Comparison of ENCODE assay signal across 8 cellular contexts in the genomic region with DNA sequence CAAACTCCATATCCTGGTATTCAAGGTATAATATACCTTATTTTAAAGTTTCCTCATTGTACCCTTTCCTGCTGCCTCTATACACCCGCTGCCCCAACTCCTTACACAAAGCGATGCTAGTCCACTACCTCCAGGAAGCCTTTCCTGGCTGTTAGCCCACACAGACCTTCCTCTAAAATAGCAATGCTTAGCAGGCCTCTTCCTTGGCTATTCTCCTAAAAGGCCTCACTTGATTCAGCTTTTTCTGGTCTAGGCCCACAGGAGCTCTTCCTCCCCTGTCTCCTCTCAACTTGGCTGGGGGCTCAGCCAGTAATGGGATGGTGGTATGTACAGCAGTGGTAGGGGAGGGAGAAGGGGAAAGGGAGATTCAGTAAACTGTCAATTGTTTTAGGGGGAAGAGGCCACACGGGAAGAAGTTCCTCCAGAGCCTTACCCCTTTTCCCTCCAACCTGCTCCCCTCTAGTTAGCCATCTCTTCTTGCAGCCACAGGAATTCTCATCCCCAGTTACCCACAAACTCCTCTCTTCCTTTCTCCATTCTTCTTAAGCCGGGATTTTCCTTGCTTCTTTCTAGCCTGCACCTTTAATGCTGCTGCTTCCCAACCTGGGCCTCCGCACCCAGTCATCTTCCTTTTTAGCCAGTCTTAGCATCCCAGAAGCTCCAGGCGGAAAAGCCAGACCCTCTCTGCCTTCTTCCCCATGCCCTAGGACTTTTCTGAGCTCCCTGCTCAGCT. TPM values are rescaled to one million over a fixed set of nuclear protein-coding genes. Genes with fewer than 3 reads are reported as not detected.
DNase-seq lines count a peak whose midpoint lies in the region; ATAC-seq and TF ChIP-seq lines count a peak whose summit lies in the region.

No MANE protein-coding gene starts in this region.

- H2AK5ac ChIP-seq in mesenchymal stem cell (ENCODE audit: low read length, severe bottlenecking) = peak overlapping the region; percentile 53

- no peak for TF ChIP-seq CTCF in MCF 10A (IDR thresholded peaks at IDR 0.05; ENCODE audit: unreplicated experiment)

- H3K27me3 ChIP-seq in mesenchymal stem cell (ENCODE audit: control insufficient read depth in 1 of 2, insufficient read depth in 1 of 2, low read length in 2 of 2) = no peaks in the 10 kb centered on the region

- H3K27ac Mint-ChIP-seq in stimulated activated naive CD8-positive, alpha-beta T cell treated with anti-CD3 and anti-CD28 coated beads, Interleukin-15, Interleukin-2, amounts not matched to agents 100 ng/mL and 50 ng/mL, for 24 hours = peak overlapping the region; percentile 96
- H3K27ac Mint-ChIP-seq in MCF 10A (ENCODE audit: low read depth, unreplicated experiment) = peak overlapping the region; percentile 100

- H3K4me2 ChIP-seq in mesenchymal stem cell (ENCODE audit: low read length, poor library complexity, severe bottlenecking) = peak overlapping the region; percentile 62

- peak overlapping the region in 1 of 2 experiments; percentile 91 for H3K14ac ChIP-seq in mesenchymal stem cell (ENCODE audit: low read length in 2 of 2)

- BruUV-seq in MCF 10A (replicated peaks; lab: Mats Ljungman, UMichigan) = TSS peak; percentile 12

- H4K91ac ChIP-seq in mesenchymal stem cell (ENCODE audit: low read length) = peak overlapping the region; percentile 99

- peak overlapping the region; percentile 81 to 92 for H3K18ac ChIP-seq in mesenchymal stem cell (ENCODE audit: low read depth in 1 of 2, low read length in 2 of 2)

- peaks cover 5 to 23% of the 10 kb centered on the region in 2 experiments for H3K36me3 ChIP-seq in mesenchymal stem cell (ENCODE audit: control insufficient read depth in 1 of 2, insufficient read depth in 2 of 2, low read depth in 1 of 2, low read length in 2 of 2)

- H3K27ac ChIP-seq in mesenchymal stem cell (ENCODE audit: low read length, poor library complexity, severe bottlenecking) = peak overlapping the region; percentile 88

- H2BK120ac ChIP-seq in mesenchymal stem cell (ENCODE audit: low read depth, low read length) = peak overlapping the region; percentile 98

- no peaks in the 10 kb centered on the region for H3K9me3 ChIP-seq in mesenchymal stem cell (ENCODE audit: control insufficient read depth, low read length)

- peak overlapping the region in 1 of 2 experiments; percentile 33 for H2BK12ac ChIP-seq in mesenchymal stem cell (ENCODE audit: low read length in 2 of 2)

- CTCF ChIA-PET in MCF 10A (lab: Yijun Ruan, JAX) = interaction anchor here (0.6 to 1.1 kb wide), 3 partner anchors 40 to 82 kb away, joined by 4 to 8 read pairs (median 4); a partner anchor contains a TSS

- H3K9ac ChIP-seq in mesenchymal stem cell (ENCODE audit: low read length) = peak overlapping the region; percentile 100

- intact Hi-C loops in MCF 10A (cut with micrococcal nuclease) = no loop called here

- no peaks in the 10 kb centered on the region for H3K9me3 Mint-ChIP-seq in stimulated activated naive CD8-positive, alpha-beta T cell treated with anti-CD3 and anti-CD28 coated beads, Interleukin-15, Interleukin-2, amounts not matched to agents 100 ng/mL and 50 ng/mL, for 24 hours
- no peaks in the 10 kb centered on the region for H3K9me3 Mint-ChIP-seq in MCF 10A (ENCODE audit: unreplicated experiment)

- H3K4me1 Mint-ChIP-seq in stimulated activated naive CD8-positive, alpha-beta T cell treated with anti-CD3 and anti-CD28 coated beads, Interleukin-15, Interleukin-2, amounts not matched to agents 100 ng/mL and 50 ng/mL, for 24 hours (ENCODE audit: low read depth) = peaks cover 30% of the 10 kb centered on the region
- H3K4me1 Mint-ChIP-seq in MCF 10A (ENCODE audit: insufficient read depth, unreplicated experiment) = peaks cover 28% of the 10 kb centered on the region

- H3K4ac ChIP-seq in mesenchymal stem cell (ENCODE audit: low read depth in 1 of 2, low read length in 2 of 2) = peak overlapping the region in 1 of 2 experiments; percentile 98

- WGBS in mesenchymal stem cell = 68% methylated on average over 6 of the region's 6 CpGs

- ATAC-seq in stimulated activated naive CD8-positive, alpha-beta T cell treated with anti-CD3 and anti-CD28 coated beads, Interleukin-15, Interleukin-2, amounts not matched to agents 100 U/mL and 50 U/mL, for 24 hours = no peak

- H3K36me3 Mint-ChIP-seq in stimulated activated naive CD8-positive, alpha-beta T cell treated with anti-CD3 and anti-CD28 coated beads, Interleukin-15, Interleukin-2, amounts not matched to agents 100 ng/mL and 50 ng/mL, for 24 hours (ENCODE audit: low read depth) = peaks cover 35% of the 10 kb centered on the region
- H3K36me3 Mint-ChIP-seq in MCF 10A (ENCODE audit: insufficient read depth, unreplicated experiment) = peaks cover 34% of the 10 kb centered on the region

- peaks cover 12% of the 10 kb centered on the region for H3K4me1 ChIP-seq in mesenchymal stem cell (ENCODE audit: control insufficient read depth, insufficient read depth, low read depth, low read length)

- peak overlapping the region; percentile 15 for H2BK5ac ChIP-seq in mesenchymal stem cell (ENCODE audit: low read depth, low read length, poor library complexity, severe bottlenecking)

- no peak overlapping the region for H2AFZ ChIP-seq in mesenchymal stem cell (ENCODE audit: low read depth, low read length)

- H3K4me3 Mint-ChIP-seq in stimulated activated naive CD8-positive, alpha-beta T cell treated with anti-CD3 and anti-CD28 coated beads, Interleukin-15, Interleukin-2, amounts not matched to agents 100 ng/mL and 50 ng/mL, for 24 hours = peak overlapping the region; percentile 100
- peak overlapping the region; percentile 99 for H3K4me3 Mint-ChIP-seq in MCF 10A (ENCODE audit: unreplicated experiment)

- peak overlapping the region; percentile 98 for H4K8ac ChIP-seq in mesenchymal stem cell (ENCODE audit: low read length)

- peaks cover 6% of the 10 kb centered on the region for H3K79me1 ChIP-seq in mesenchymal stem cell (replicated peaks; ENCODE audit: low read length, poor library complexity, severe bottlenecking)

- H3K23ac ChIP-seq in mesenchymal stem cell (ENCODE audit: low read length in 2 of 2) = peak overlapping the region in 1 of 2 experiments; percentile 48

- peak overlapping the region; percentile 75 to 97 for H3K4me3 ChIP-seq in mesenchymal stem cell (ENCODE audit: insufficient read depth in 1 of 2, low read depth in 1 of 2, low read length in 2 of 2)

- no peak for DNase-seq in stimulated activated naive CD8-positive, alpha-beta T cell treated with anti-CD3 and anti-CD28 coated beads, Interleukin-15, Interleukin-2, amounts not matched to agents 100 U/mL and 50 U/mL, for 24 hours
- DNase-seq in MCF 10A (ENCODE audit: unreplicated experiment) = no peak
- peak; percentile 33 for DNase-seq in mesenchymal stem cell
- no peak for DNase-seq in cerebellar nuclear complex (lab: John Stamatoyannopoulos, UW)
- no peak for DNase-seq in T-helper 9 cell
- no peak for DNase-seq in dedifferentiated amniotic fluid mesenchymal stem cell (ENCODE audit: extremely low spot score)
- no peak for DNase-seq in SIG-M5 treated with dmso at 0.1 percent for 504 hours (lab: John Stamatoyannopoulos, UW; ENCODE audit: unreplicated experiment)

- POLR2A ChIA-PET in MCF 10A (lab: Yijun Ruan, JAX) = interaction anchor here (0.7 to 2.9 kb wide), 8 partner anchors 9 to 970 kb away, joined by 3 to 8 read pairs (median 4); a partner anchor contains a TSS

- no peaks in the 10 kb centered on the region for H3K27me3 Mint-ChIP-seq in stimulated activated naive CD8-positive, alpha-beta T cell treated with anti-CD3 and anti-CD28 coated beads, Interleukin-15, Interleukin-2, amounts not matched to agents 100 ng/mL and 50 ng/mL, for 24 hours
- no peaks in the 10 kb centered on the region for H3K27me3 Mint-ChIP-seq in MCF 10A (ENCODE audit: insufficient read depth, unreplicated experiment)

- no peak overlapping the region for H2BK15ac ChIP-seq in mesenchymal stem cell (ENCODE audit: low read depth, poor library complexity, severe bottlenecking)

RNA-seq across cellular contexts. Expression of a gene that starts 2.6 kb away (rescaled TPM):
- 92.6 and 105 TPM in 2 replicates for total RNA-seq in MCF 10A (2022)
- 55.2 TPM for polyA plus RNA-seq in mesenchymal stem cell (2013, experiment 1 of 2)
- polyA plus RNA-seq in mesenchymal stem cell (2013, experiment 2 of 2) = 53.6 TPM

RNA-seq across cellular contexts. Expression of a gene that starts 2.7 kb away (rescaled TPM):
- total RNA-seq in MCF 10A (2022) = 299 and 318 TPM in 2 replicates
- polyA plus RNA-seq in mesenchymal stem cell (2013, experiment 1 of 2) = 399 TPM
- 420 TPM for polyA plus RNA-seq in mesenchymal stem cell (2013, experiment 2 of 2)

RNA-seq across cellular contexts. Expression of a gene that starts 39.8 kb away (rescaled TPM):
- total RNA-seq in MCF 10A (2022) = 27.4 and 28.4 TPM in 2 replicates
- polyA plus RNA-seq in mesenchymal stem cell (2013, experiment 1 of 2) = 12.0 TPM
- polyA plus RNA-seq in mesenchymal stem cell (2013, experiment 2 of 2) = 13.8 TPM

RNA-seq across cellular contexts. Expression of a gene that starts 53.3 kb away (rescaled TPM):
- total RNA-seq in MCF 10A (2022) = 4.5 and 5.0 TPM in 2 replicates
- polyA plus RNA-seq in mesenchymal stem cell (2013, experiment 1 of 2) = 1.2 TPM
- 1.1 TPM for polyA plus RNA-seq in mesenchymal stem cell (2013, experiment 2 of 2)
